In the genomic region with DNA sequence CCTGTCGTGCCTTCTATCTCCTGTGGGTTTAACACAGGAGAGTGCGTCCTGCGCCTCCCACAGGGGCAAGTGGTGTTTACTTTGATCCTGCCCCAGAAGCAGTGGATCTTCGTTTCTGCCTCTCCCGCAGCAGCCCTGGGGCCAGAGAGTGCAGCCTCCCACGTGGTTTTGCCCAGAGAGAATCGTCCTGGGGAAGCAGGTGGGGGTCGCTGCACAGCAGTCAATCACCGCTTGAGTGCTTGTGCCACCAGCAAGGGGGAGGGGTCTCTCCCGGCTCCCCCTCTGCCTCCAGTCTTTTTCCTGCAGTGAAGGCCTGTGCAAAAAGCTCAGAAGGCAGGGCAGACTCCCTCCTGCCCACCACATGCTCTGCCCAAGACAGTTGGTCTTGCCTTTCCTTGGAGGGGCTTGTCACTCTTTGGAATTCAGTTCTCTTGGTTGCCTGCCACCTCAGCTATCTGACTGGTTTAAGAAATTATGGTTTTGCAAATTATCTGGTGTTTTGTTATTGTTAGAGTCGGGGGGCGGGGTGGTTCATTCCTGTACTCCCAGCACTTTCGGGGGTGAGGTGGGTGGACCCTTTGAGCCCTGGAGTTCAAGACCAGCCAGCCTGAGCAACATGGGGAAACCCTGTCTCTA, we compare ENCODE assay signal across 9 cellular contexts. TPM values are rescaled to one million over a fixed set of nuclear protein-coding genes. Genes with fewer than 3 reads are reported as not detected.
A peak's percentile ranks its signal among the peaks of the same experiment; 100 is the strongest.
DNase-seq lines count a peak whose midpoint lies in the region; TF ChIP-seq lines count a peak whose summit lies in the region.
"Had no signal": no experiment of that assay in that cellular context is flagged by ENCODE, and none has a peak within 500 bp of the region (broad histone marks: within the 10 kb centered on the region; RNA-seq: fewer than 3 reads in every experiment).

No MANE protein-coding gene starts in this region.

- H3K36me3 ChIP-seq in cardiac muscle cell (no peaks in the 10 kb centered on the region), left ventricle myocardium inferior (no peaks in the 10 kb centered on the region)
- H3K36me3 ChIP-seq: ascending aorta had no signal

- H3K27ac ChIP-seq in cardiac muscle cell = peak overlapping the region; percentile 40
- H3K27ac ChIP-seq in left ventricle myocardium inferior (replicated peaks) = no peak overlapping the region
- H3K27ac ChIP-seq: ascending aorta had no signal

- DNase-seq in cardiac muscle cell (ENCODE audit: low read depth in 1 of 2, low spot score in 1 of 2) = peak in 1 of 2 donors; percentile 48
- no peak for DNase-seq in left ventricle myocardium inferior
- peak; percentile 45 for DNase-seq in NCI-H69 (lab: John Stamatoyannopoulos, UW)
- DNase-seq in ecto neural progenitor cell (ENCODE audit: low spot score) = peak; percentile 69
- peak; percentile 23 to 54 for DNase-seq in stimulated activated CD4-positive, alpha-beta T cell treated with anti-CD3 and anti-CD28 coated beads, Interleukin-12 subunit alpha, Interleukin-12 subunit beta, amount 100 ng/mL, for 24 hours (ENCODE audit: low read depth in 2 of 2)
- no peak for DNase-seq in D341Med (ENCODE audit: low spot score)
- DNase-seq in NCI-H2081 (lab: John Stamatoyannopoulos, UW) = no peak
- DNase-seq in NCI-H226 = no peak

- no peaks in the 10 kb centered on the region for H3K27me3 ChIP-seq in cardiac muscle cell
- H3K27me3 ChIP-seq in left ventricle myocardium inferior (ENCODE audit: low read depth) = no peaks in the 10 kb centered on the region
- H3K27me3 ChIP-seq: ascending aorta had no signal

- H3K4me1 ChIP-seq in cardiac muscle cell (ENCODE audit: low read depth) = peaks cover 9% of the 10 kb centered on the region
- peaks cover 5% of the 10 kb centered on the region for H3K4me1 ChIP-seq in left ventricle myocardium inferior

- intact Hi-C loops in left ventricle myocardium inferior (cut with micrococcal nuclease) = no loop called here

- no peaks in the 10 kb centered on the region for H3K9me3 ChIP-seq in cardiac muscle cell (ENCODE audit: low read depth)
- no peaks in the 10 kb centered on the region for H3K9me3 ChIP-seq in left ventricle myocardium inferior (replicated peaks)
- H3K9me3 ChIP-seq: ascending aorta had no signal

- no peak for TF ChIP-seq CTCF in cardiac muscle cell (IDR thresholded peaks at IDR 0.05; ENCODE audit: low read depth, low read length)
- no peak for TF ChIP-seq CTCF in left ventricle myocardium inferior (IDR thresholded peaks at IDR 0.05; ENCODE audit: borderline replicate concordance)

- no peak overlapping the region for H3K4me3 ChIP-seq in cardiac muscle cell
- no peak overlapping the region for H3K4me3 ChIP-seq in left ventricle myocardium inferior

RNA-seq across cellular contexts. Expression of a gene that starts 26.9 kb away (rescaled TPM):
- total RNA-seq in cardiac muscle cell (8.2 and 8.8 TPM in 2 replicates), left ventricle myocardium inferior (26.1 TPM)
- 9.7 and 15.6 TPM in 2 replicates for polyA plus RNA-seq in cardiac muscle cell

RNA-seq across cellular contexts. Expression of a gene that starts 29.3 kb away (rescaled TPM):
- 28.1 and 40.4 TPM in 2 replicates for total RNA-seq in cardiac muscle cell
- polyA plus RNA-seq in cardiac muscle cell = 21.9 and 27.1 TPM in 2 replicates
- 19.1 TPM for total RNA-seq in left ventricle myocardium inferior

RNA-seq across cellular contexts. Expression of a gene that starts 39.0 kb away (rescaled TPM):
- total RNA-seq in cardiac muscle cell (54.5 and 79.4 TPM in 2 replicates), left ventricle myocardium inferior (31.9 TPM)
- 82.3 and 92.4 TPM in 2 replicates for polyA plus RNA-seq in cardiac muscle cell

Comparison
In these comparisons a context has a peak if more than half of its experiments do, and no peak if none do; other contexts are left out.
1. DNase-seq: peak in NCI-H69 (single experiment), ecto neural progenitor cell (single experiment) and stimulated activated CD4-positive, alpha-beta T cell treated with anti-CD3 and anti-CD28 coated beads, Interleukin-12 subunit alpha, Interleukin-12 subunit beta, amount 100 ng/mL, for 24 hours (2 of 2); none in left ventricle myocardium inferior (single experiment), D341Med (single experiment), NCI-H2081 (0 of 2) and NCI-H226 (single experiment).